In the genomic region with DNA sequence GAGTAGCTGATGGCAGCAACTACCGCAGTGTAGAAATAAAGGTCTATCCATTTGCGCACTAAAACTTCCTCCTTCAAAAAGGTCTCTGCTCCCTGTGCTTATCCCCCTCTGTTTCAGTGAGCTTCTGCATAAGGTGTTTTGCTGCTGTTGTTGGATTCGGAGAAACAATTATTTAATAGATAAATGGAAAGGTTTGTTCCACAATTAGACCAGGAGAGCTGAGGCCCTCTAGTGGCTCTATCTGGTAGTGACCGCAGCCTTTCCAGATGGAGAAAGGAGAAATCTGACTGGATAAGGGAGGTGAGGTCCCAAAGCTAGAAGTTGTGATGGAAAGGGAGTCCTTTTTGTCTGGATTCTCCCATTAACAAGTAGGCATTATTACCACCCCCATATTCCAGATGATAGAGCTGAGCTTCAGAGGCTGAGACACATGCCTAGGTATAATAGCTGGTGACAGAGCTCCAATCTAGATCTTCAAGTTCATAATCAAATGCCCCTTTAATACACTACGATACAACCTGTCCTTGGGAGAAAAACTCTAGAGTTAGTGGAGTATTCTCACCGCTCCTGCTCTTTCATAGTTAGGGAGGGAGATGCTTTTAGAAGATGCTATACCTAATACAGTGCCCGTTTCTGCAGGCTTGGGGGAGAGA, we compare ENCODE assay signal across 7 cellular contexts. TPM values are rescaled to one million over a fixed set of nuclear protein-coding genes. Genes with fewer than 3 reads are reported as not detected.
A peak's percentile ranks its signal among the peaks of the same experiment; 100 is the strongest.
DNase-seq lines count a peak whose midpoint lies in the region; ATAC-seq and TF ChIP-seq lines count a peak whose summit lies in the region.

No MANE protein-coding gene starts in this region.

- no peaks in the 10 kb centered on the region for H3K36me3 ChIP-seq in OCI-LY3 (replicated peaks; ENCODE audit: low read depth, low read length)

- H3K9me3 ChIP-seq in OCI-LY3 (ENCODE audit: insufficient read depth, low read length), result no peaks in the 10 kb centered on the region

- no peak overlapping the region for H3K27ac ChIP-seq in OCI-LY3 (ENCODE audit: low read length)

- no peaks in the 10 kb centered on the region for H4K20me1 ChIP-seq in OCI-LY3 (ENCODE audit: insufficient read depth, low read length)

- peak; percentile 75 for TF ChIP-seq CTCF in OCI-LY3 (IDR thresholded peaks at IDR 0.05; ENCODE audit: low read depth, low read length)

- peak; percentile 32 for DNase-seq in EL
- peak; percentile 17 for DNase-seq in H4 (ENCODE audit: low spot score)
- peak in 30 of 56 donors; percentile 0 to 67 (median 8) for DNase-seq in amygdala (lab: John Stamatoyannopoulos, UW)
- DNase-seq in inferior parietal cortex (ENCODE audit: extremely low spot score), result peak; percentile 76
- DNase-seq in stimulated activated CD4-positive, alpha-beta T cell treated with anti-CD3 and anti-CD28 coated beads, Interleukin-4, amount 100 ng/mL, for 48 hours (ENCODE audit: low read depth in 2 of 2), result peak; percentile 7 to 36

- no peak overlapping the region for H3K9ac ChIP-seq in OCI-LY3 (ENCODE audit: low read length)

- no peaks in the 10 kb centered on the region for H3K4me1 ChIP-seq in OCI-LY3 (ENCODE audit: low read length)

- no peak overlapping the region for H2AFZ ChIP-seq in OCI-LY3 (ENCODE audit: low read depth, low read length)

- no peak overlapping the region for H3K4me2 ChIP-seq in OCI-LY3 (ENCODE audit: low read length)

- no peaks in the 10 kb centered on the region for H3K79me2 ChIP-seq in OCI-LY3 (ENCODE audit: low read length)

- H3K27me3 ChIP-seq in OCI-LY3 (ENCODE audit: low read depth, low read length), result no peaks in the 10 kb centered on the region

- H3K4me3 ChIP-seq in OCI-LY3 (ENCODE audit: low read length), result no peak overlapping the region

- no peak for ATAC-seq in HG03135 (IDR thresholded peaks at IDR 0.05; ENCODE audit: unreplicated experiment)

RNA-seq across cellular contexts. Expression of gene GABRQ, which starts 5.1 kb away (rescaled TPM):
- total RNA-seq in H4 (2014; rRNA removed; shearing (Covaris generic)), result 5.9 and 6.1 TPM in 2 replicates

Comparison
In these comparisons a context has a peak if more than half of its experiments do, and no peak if none do; other contexts are left out.
1. DNase-seq: peak in every context shown above with its lines; median percentile 76 in inferior parietal cortex; 32 in EL; 22 in stimulated activated CD4-positive, alpha-beta T cell treated with anti-CD3 and anti-CD28 coated beads, Interleukin-4, amount 100 ng/mL, for 48 hours; 17 in H4; 8 in amygdala.